In genomic region chr9:92764381-92764987, GRCh38 we compare ENCODE assay signal across 8 cellular contexts. TPM values are rescaled to one million over a fixed set of nuclear protein-coding genes. Genes with fewer than 3 reads are reported as not detected.
DNase-seq lines count a peak whose midpoint lies in the region; ATAC-seq and TF ChIP-seq lines count a peak whose summit lies in the region.

BICD2 (minus strand) TSS chr9:92764833; CDS start chr9:92764744, 89 bp downstream.

- intact Hi-C loops in posterior vena cava (cut with DNase I), result no loop called here

- H3K9me3 ChIP-seq in ES-I3 (ENCODE audit: control insufficient read depth, insufficient read depth, low read length), result no peaks in the 10 kb centered on the region

- H3K9ac ChIP-seq in ES-I3 (ENCODE audit: low read depth, low read length), result peak within 1 kb of the TSS; percentile 96

- peaks cover 12% of the 10 kb centered on the region for H3K4me1 ChIP-seq in ES-I3 (ENCODE audit: insufficient read depth, low read length)

- TF ChIP-seq CTCF in WI38 (IDR thresholded peaks at IDR 0.05; ENCODE audit: low read depth, low read length), result no peak

- peak; percentile 4 for ATAC-seq in HG02840 (IDR thresholded peaks at IDR 0.05; ENCODE audit: low FRiP score, unreplicated experiment)

- DNase-seq in globus pallidus (ENCODE audit: low spot score) (peak; percentile 37), posterior vena cava (ENCODE audit: low spot score) (no peak), LoVo (ENCODE audit: low spot score) (no peak), GDM1 (lab: John Stamatoyannopoulos, UW) (no peak), glomerular visceral epithelial cell (ENCODE audit: extremely low spot score) (no peak)

- no peaks in the 10 kb centered on the region for H3K36me3 ChIP-seq in ES-I3 (ENCODE audit: insufficient read depth, low read length)

- peak within 1 kb of the TSS; percentile 93 for H3K4me3 ChIP-seq in WI38 (ENCODE audit: low read depth, low read length)

RNA-seq across cellular contexts. Expression of gene BICD2, which starts in this region (rescaled TPM):
- total RNA-seq in posterior vena cava, result 10 to 100 TPM; 27.4 to 40.2 TPM
